ENCODE assay signal across 19 cellular contexts in genomic region chr5:74550927-74551326, GRCh38.
A peak's percentile ranks its signal among the peaks of the same experiment; 100 is the strongest.
DNase-seq lines count a peak whose midpoint lies in the region; ATAC-seq and TF ChIP-seq lines count a peak whose summit lies in the region.
"Had no signal": no experiment of that assay in that cellular context is flagged by ENCODE, and none has a peak within 500 bp of the region (broad histone marks: within the 10 kb centered on the region; RNA-seq: fewer than 3 reads in every experiment).

No MANE protein-coding gene starts in this region.

- H3K4me2 ChIP-seq in mammary epithelial cell (ENCODE audit: insufficient read depth, low read depth, low read length) = no peak overlapping the region
- H3K4me2 ChIP-seq in trophoblast cell (ENCODE audit: low read length) = no peak overlapping the region
- no peak overlapping the region for H3K4me2 ChIP-seq in hepatocyte
- H3K4me2 ChIP-seq: BLaER1 had no signal

- no peaks in the 10 kb centered on the region for H3K9me2 ChIP-seq in hepatocyte (replicated peaks; ENCODE audit: insufficient read depth)

- H3K36me3 Mint-ChIP-seq in T-helper 2 cell treated with Interferon-gamma antibody and Interleukin-4, amounts not matched to agents 5 μg/mL and 100 μg/mL, for 36 hours (ENCODE audit: low read depth) = no peaks in the 10 kb centered on the region
- H3K36me3 Mint-ChIP-seq: CD4-positive, CD25-positive, alpha-beta regulatory T cell; CD8-positive, alpha-beta T cell had no signal

- no peak overlapping the region for H3K27ac Mint-ChIP-seq in T-helper 2 cell treated with Interferon-gamma antibody and Interleukin-4, amounts not matched to agents 5 μg/mL and 100 μg/mL, for 36 hours
- H3K27ac Mint-ChIP-seq: B cell; CD4-positive, CD25-positive, alpha-beta regulatory T cell; CD8-positive, alpha-beta T cell; HFFc6 had no signal

- no peak for TF ChIP-seq CTCF in mammary epithelial cell (conservative IDR thresholded peaks at IDR 0.05 in 1 of 2, IDR thresholded peaks at IDR 0.05 in 1 of 2; ENCODE audit: extremely low read depth in 1 of 2, insufficient read depth in 1 of 2, low read depth in 1 of 2, low read length in 2 of 2)
- TF ChIP-seq CTCF in breast epithelium (IDR thresholded peaks at IDR 0.05) = no peak
- TF ChIP-seq CTCF in right lobe of liver (IDR thresholded peaks at IDR 0.05) = no peak
- TF ChIP-seq CTCF in hepatocyte (IDR thresholded peaks at IDR 0.05; ENCODE audit: poor library complexity) = no peak

- H3K9me3 Mint-ChIP-seq in T-helper 2 cell treated with Interferon-gamma antibody and Interleukin-4, amounts not matched to agents 5 μg/mL and 100 μg/mL, for 36 hours = no peaks in the 10 kb centered on the region
- H3K9me3 Mint-ChIP-seq: CD8-positive, alpha-beta T cell; HFFc6 had no signal

- no peak for TF ChIP-seq POLR2A in breast epithelium (IDR thresholded peaks at IDR 0.05)
- TF ChIP-seq POLR2A in right lobe of liver (IDR thresholded peaks at IDR 0.05) = no peak

- in situ Hi-C loops in mammary epithelial cell (cut with MboI; ENCODE audit: low sequenced_read_pairs in 2 of 2) = no loop called here

- H4K20me1 ChIP-seq in mammary epithelial cell (ENCODE audit: insufficient read depth, low read length) (no peaks in the 10 kb centered on the region), hepatocyte (ENCODE audit: insufficient read depth, poor library complexity, severe bottlenecking) (no peaks in the 10 kb centered on the region)
- H4K20me1 ChIP-seq: BLaER1 had no signal

- no peak overlapping the region for H4K8ac ChIP-seq in trophoblast cell (ENCODE audit: low read depth, low read length)

- intact Hi-C loops in mammary epithelial cell (cut with micrococcal nuclease) = no loop called here
- intact Hi-C loops in breast epithelium (cut with DNase I; ENCODE audit: low total_unique reads) = no loop called here
- intact Hi-C loops in right lobe of liver (cut with DNase I) = no loop called here

- H3K4ac ChIP-seq in trophoblast cell (ENCODE audit: low read depth, low read length) = no peak overlapping the region

- peak overlapping the region; percentile 33 for H4K91ac ChIP-seq in trophoblast cell (ENCODE audit: low read depth, low read length)

- peak overlapping the region; percentile 76 for H2BK120ac ChIP-seq in trophoblast cell (ENCODE audit: insufficient read depth, low read length, poor library complexity)

- BruUV-seq in mammary epithelial cell (replicated peaks; lab: Mats Ljungman, UMichigan) = no TSS peak

- CTCF ChIA-PET in mammary epithelial cell (lab: Charles Lee; ENCODE audit: low non-redundant PET) = no interaction called here

- no peak overlapping the region for H4K12ac ChIP-seq in trophoblast cell (ENCODE audit: low read depth, low read length)

- H2BK12ac ChIP-seq in trophoblast cell (ENCODE audit: low read length) = no peak overlapping the region

- H3K27me3 ChIP-seq in mammary epithelial cell (ENCODE audit: insufficient read depth, low read length) (no peaks in the 10 kb centered on the region), breast epithelium (no peaks in the 10 kb centered on the region), right lobe of liver (no peaks in the 10 kb centered on the region), trophoblast cell (ENCODE audit: insufficient read depth, low read length) (no peaks in the 10 kb centered on the region), hepatocyte (no peaks in the 10 kb centered on the region)
- H3K27me3 ChIP-seq: BLaER1 had no signal

- peak overlapping the region; percentile 15 for H2BK5ac ChIP-seq in trophoblast cell (ENCODE audit: low read depth, low read length, poor library complexity)

- H3K18ac ChIP-seq in trophoblast cell (ENCODE audit: low read length) = no peak overlapping the region

- H3K9ac ChIP-seq in mammary epithelial cell (ENCODE audit: insufficient read depth, low read length) (no peak overlapping the region), trophoblast cell (ENCODE audit: low read length) (no peak overlapping the region)
- H3K9ac ChIP-seq: BLaER1 had no signal

- ATAC-seq in right lobe of liver (peak; percentile 43 to 82 (median 68)), GM18520 (IDR thresholded peaks at IDR 0.05; ENCODE audit: unreplicated experiment) (no peak)
- ATAC-seq: CD8-positive, alpha-beta T cell had no signal

- H3K4me3 Mint-ChIP-seq in T-helper 2 cell treated with Interferon-gamma antibody and Interleukin-4, amounts not matched to agents 5 μg/mL and 100 μg/mL, for 36 hours = no peak overlapping the region
- H3K4me3 Mint-ChIP-seq: B cell; CD4-positive, CD25-positive, alpha-beta regulatory T cell; CD8-positive, alpha-beta T cell; HFFc6 had no signal

- 98% methylated on average over 4 of the region's 4 CpGs for WGBS in mammary epithelial cell (ENCODE audit: low coverage, missing lambda C conversion rate)
- WGBS in right lobe of liver (ENCODE audit: insufficient coverage, low coverage, low lambda C conversion rate, missing lambda C conversion rate) = 56% methylated on average over 4 of the region's 4 CpGs
- no CpG with 5 or more reads among the region's 4 CpGs for WGBS in trophoblast cell (ENCODE audit: extremely low coverage, insufficient coverage, insufficient read length)
- WGBS in hepatocyte (ENCODE audit: low lambda C conversion rate, missing lambda C conversion rate) = 98% methylated on average over 4 of the region's 4 CpGs

- H3K79me1 ChIP-seq in trophoblast cell (ENCODE audit: low read length) = peaks cover 48% of the 10 kb centered on the region

- H3K9me3 ChIP-seq in mammary epithelial cell (replicated peaks; ENCODE audit: insufficient read depth, low read length) = no peaks in the 10 kb centered on the region
- no peaks in the 10 kb centered on the region for H3K9me3 ChIP-seq in breast epithelium
- no peaks in the 10 kb centered on the region for H3K9me3 ChIP-seq in right lobe of liver
- H3K9me3 ChIP-seq in trophoblast cell (ENCODE audit: insufficient read depth, low read depth, low read length) = no peaks in the 10 kb centered on the region
- no peaks in the 10 kb centered on the region for H3K9me3 ChIP-seq in hepatocyte (ENCODE audit: low read depth)
- H3K9me3 ChIP-seq: BLaER1, Caco-2, HAP-1 had no signal

- no peak for DNase-seq in mammary epithelial cell
- DNase-seq in breast epithelium (ENCODE audit: low spot score in 2 of 2) = no peak
- DNase-seq in right lobe of liver = no peak
- no peak for DNase-seq in trophoblast cell
- DNase-seq in hepatocyte (ENCODE audit: low spot score) = no peak
- no peak for DNase-seq in T-helper 2 cell treated with Interferon-gamma antibody and Interleukin-4, amounts not matched to agents 5 μg/mL and 100 μg/mL, for 36 hours (ENCODE audit: low spot score)
- DNase-seq: Caco-2; CD4-positive, CD25-positive, alpha-beta regulatory T cell; CD8-positive, alpha-beta T cell; DMS153; DND-41; GOT3; HFFc6 had no signal

- H3K4me1 ChIP-seq in mammary epithelial cell (ENCODE audit: insufficient read depth, low read length) = peaks cover 25% of the 10 kb centered on the region
- H3K4me1 ChIP-seq in breast epithelium = no peaks in the 10 kb centered on the region
- peaks cover 0 to 8% (median 2%) of the 10 kb centered on the region in 4 donors for H3K4me1 ChIP-seq in right lobe of liver
- H3K4me1 ChIP-seq in trophoblast cell (ENCODE audit: control insufficient read depth in 1 of 2, insufficient read depth in 2 of 2, low read length in 2 of 2) = peaks cover 0 to 18% of the 10 kb centered on the region in 2 experiments
- no peaks in the 10 kb centered on the region for H3K4me1 ChIP-seq in hepatocyte (ENCODE audit: insufficient read depth)
- H3K4me1 ChIP-seq: BLaER1, Caco-2, HAP-1 had no signal

- dilution Hi-C loops in mammary epithelial cell (cut with HindIII; ENCODE audit: low sequenced_read_pairs) = no loop called here

- H3K27ac ChIP-seq in mammary epithelial cell (ENCODE audit: insufficient read depth, low read depth, low read length) (peak overlapping the region; percentile 76), breast epithelium (no peak overlapping the region), right lobe of liver (no peak overlapping the region), trophoblast cell (ENCODE audit: low read depth, low read length) (peak overlapping the region; percentile 94), hepatocyte (no peak overlapping the region)
- H3K27ac ChIP-seq: 22Rv1, BLaER1, C4-2B had no signal

- H2AK5ac ChIP-seq in trophoblast cell (ENCODE audit: low read length) = no peak overlapping the region

- no peak overlapping the region for H3K4me3 ChIP-seq in mammary epithelial cell (replicated peaks in 1 of 3; ENCODE audit: insufficient read depth in 1 of 3, low read depth in 2 of 3, low read length in 3 of 3)
- H3K4me3 ChIP-seq in breast epithelium = no peak overlapping the region
- no peak overlapping the region for H3K4me3 ChIP-seq in right lobe of liver
- H3K4me3 ChIP-seq in trophoblast cell (ENCODE audit: low read depth, low read length) = no peak overlapping the region
- no peak overlapping the region for H3K4me3 ChIP-seq in hepatocyte
- H3K4me3 ChIP-seq: BLaER1, HAP-1 had no signal

- no peaks in the 10 kb centered on the region for H3K36me3 ChIP-seq in mammary epithelial cell (ENCODE audit: insufficient read depth, low read length)
- no peaks in the 10 kb centered on the region for H3K36me3 ChIP-seq in breast epithelium
- no peaks in the 10 kb centered on the region for H3K36me3 ChIP-seq in right lobe of liver
- no peaks in the 10 kb centered on the region for H3K36me3 ChIP-seq in trophoblast cell (ENCODE audit: control insufficient read depth in 1 of 2, insufficient read depth in 2 of 2, low read length in 2 of 2)
- no peaks in the 10 kb centered on the region for H3K36me3 ChIP-seq in hepatocyte (replicated peaks; ENCODE audit: insufficient read depth, low read depth)
- H3K36me3 ChIP-seq: BLaER1, HAP-1 had no signal

- H2AFZ ChIP-seq in mammary epithelial cell (ENCODE audit: low read depth, low read length) (no peak overlapping the region), trophoblast cell (ENCODE audit: insufficient read depth, low read length, poor library complexity) (no peak overlapping the region), hepatocyte (no peak overlapping the region)

- no peaks in the 10 kb centered on the region for H3K79me2 ChIP-seq in mammary epithelial cell (ENCODE audit: insufficient read depth, low read length)
- peaks cover 4% of the 10 kb centered on the region for H3K79me2 ChIP-seq in trophoblast cell (ENCODE audit: control insufficient read depth, insufficient read depth, low read length, poor library complexity)
- no peaks in the 10 kb centered on the region for H3K79me2 ChIP-seq in hepatocyte

- H3K23ac ChIP-seq in trophoblast cell (ENCODE audit: low read length) = no peak overlapping the region

- peaks cover 22% of the 10 kb centered on the region for H3K27me3 Mint-ChIP-seq in T-helper 2 cell treated with Interferon-gamma antibody and Interleukin-4, amounts not matched to agents 5 μg/mL and 100 μg/mL, for 36 hours (ENCODE audit: low read depth)

- no peak overlapping the region for H3K14ac ChIP-seq in trophoblast cell (ENCODE audit: low read length)

- no peaks in the 10 kb centered on the region for H3K4me1 Mint-ChIP-seq in T-helper 2 cell treated with Interferon-gamma antibody and Interleukin-4, amounts not matched to agents 5 μg/mL and 100 μg/mL, for 36 hours (ENCODE audit: low read depth)
- H3K4me1 Mint-ChIP-seq: B cell; CD4-positive, CD25-positive, alpha-beta regulatory T cell had no signal

Comparison
In these comparisons a context has a peak if more than half of its experiments do, and no peak if none do; other contexts are left out.
1. H3K27ac ChIP-seq: peak in mammary epithelial cell (single experiment) and trophoblast cell (single experiment); none in breast epithelium (0 of 2), right lobe of liver (0 of 3) and hepatocyte (single experiment).